Comparison of ENCODE assay signal across 8 cellular contexts in the genomic region with DNA sequence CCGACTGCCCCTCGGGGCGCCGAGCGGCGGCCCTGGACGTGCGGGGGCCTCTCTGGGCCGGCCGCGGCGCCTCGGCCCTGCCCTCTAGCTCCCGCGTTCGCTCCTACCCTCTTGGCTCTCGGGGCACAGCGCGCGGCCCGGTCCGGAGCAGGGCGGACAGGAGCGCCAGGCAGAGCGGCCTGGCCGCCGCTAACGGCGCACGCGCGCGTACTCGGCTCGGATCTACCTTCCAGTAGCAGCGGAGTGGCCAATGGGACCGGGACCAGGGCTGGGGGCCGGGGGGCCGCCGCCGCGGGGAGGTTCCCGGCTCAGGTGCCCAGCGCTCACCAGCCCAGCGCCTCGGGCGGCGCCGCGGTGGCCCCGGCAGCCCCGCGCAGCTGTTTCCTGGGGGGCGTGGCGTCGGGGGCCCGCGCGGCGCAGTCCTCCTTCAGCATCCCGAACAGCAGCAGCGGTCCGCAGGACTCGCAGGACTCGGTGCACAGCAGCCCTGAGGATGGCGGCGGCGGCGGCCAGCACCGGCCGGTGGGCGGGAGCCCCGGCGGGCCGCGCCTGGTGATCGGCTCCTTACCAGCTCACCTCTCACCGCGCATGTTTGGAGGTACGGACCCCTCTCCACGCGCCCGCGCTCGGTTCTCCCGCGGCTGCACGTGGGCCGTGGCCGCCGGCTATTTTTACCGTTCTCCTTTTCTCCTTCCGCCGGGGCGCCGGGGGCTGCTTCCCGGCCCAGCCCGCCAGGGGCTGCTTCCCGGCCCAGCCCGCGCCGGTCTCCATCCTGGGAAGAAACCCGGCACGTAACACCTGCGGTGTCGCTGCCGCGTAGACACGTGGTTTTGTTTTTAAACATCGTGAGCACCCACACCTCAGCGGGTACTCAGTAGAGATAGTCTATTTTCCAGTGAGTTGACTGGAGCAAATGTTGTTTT.
DNase-seq lines count a peak whose midpoint lies in the region; ATAC-seq and TF ChIP-seq lines count a peak whose summit lies in the region.
"Not testable (repeated sequence)": the region's sequence is repeated elsewhere in the genome, so short reads cannot be mapped to it uniquely, and the experiment has no call there.

No MANE protein-coding gene starts in this region.

- not testable (repeated sequence) for H3K36me3 ChIP-seq in OCI-LY3 (replicated peaks; ENCODE audit: low read depth, low read length)

- not testable (repeated sequence) for H3K27ac Mint-ChIP-seq in activated T-cell treated with anti-CD3 and anti-CD28 coated beads, Interleukin-2, amount 50 U/mL, for 24 hours

- H3K9me3 Mint-ChIP-seq in activated T-cell treated with anti-CD3 and anti-CD28 coated beads, Interleukin-2, amount 50 U/mL, for 24 hours: not testable (repeated sequence)

- H3K79me2 ChIP-seq in OCI-LY3 (ENCODE audit: low read length): not testable (repeated sequence)

- peak; percentile 70 for ATAC-seq in GM21529 (IDR thresholded peaks at IDR 0.05; ENCODE audit: unreplicated experiment)

- DNase-seq in DMS 273 (lab: John Stamatoyannopoulos, UW; ENCODE audit: unreplicated experiment): peak; percentile 93
- DNase-seq in HUDEP-2 (lab: John Stamatoyannopoulos, UW; ENCODE audit: unreplicated experiment in 76 of 76): peak in 63 of 76 experiments; percentile 15 to 82 (median 54)
- peak; percentile 73 for DNase-seq in activated T-cell treated with anti-CD3 and anti-CD28 coated beads, Interleukin-2, amount 50 U/mL, for 24 hours
- peak; percentile 81 to 86 for DNase-seq in erythroblast (lab: John Stamatoyannopoulos, UW)
- peak; percentile 45 for DNase-seq in midbrain (lab: John Stamatoyannopoulos, UW)
- peak; percentile 25 for DNase-seq in stimulated activated CD8-positive, alpha-beta memory T cell treated with anti-CD3 and anti-CD28 coated beads, Interleukin-4, amount 100 ng/mL, for 24 hours (ENCODE audit: low read depth)

- not testable (repeated sequence) for TF ChIP-seq CTCF in OCI-LY3 (IDR thresholded peaks at IDR 0.05; ENCODE audit: low read depth, low read length)

- not testable (repeated sequence) for H4K20me1 ChIP-seq in OCI-LY3 (ENCODE audit: insufficient read depth, low read length)

- peak overlapping the region; percentile 63 for H3K9ac ChIP-seq in OCI-LY3 (ENCODE audit: low read length)

- not testable (repeated sequence) for H3K27me3 ChIP-seq in OCI-LY3 (ENCODE audit: low read depth, low read length)

- H3K27ac ChIP-seq in OCI-LY3 (ENCODE audit: low read length): peak overlapping the region; percentile 57

- H2AFZ ChIP-seq in OCI-LY3 (ENCODE audit: low read depth, low read length): not testable (repeated sequence)

- H3K4me2 ChIP-seq in OCI-LY3 (ENCODE audit: low read length): peak overlapping the region; percentile 44

- peak; percentile 39 for TF ChIP-seq POLR2A in erythroblast (IDR thresholded peaks at IDR 0.05; ENCODE audit: low read length)

- not testable (repeated sequence) for H3K4me1 Mint-ChIP-seq in activated T-cell treated with anti-CD3 and anti-CD28 coated beads, Interleukin-2, amount 50 U/mL, for 24 hours (ENCODE audit: low read depth)

- H3K4me1 ChIP-seq in OCI-LY3 (ENCODE audit: low read length): not testable (repeated sequence)

- H3K36me3 Mint-ChIP-seq in activated T-cell treated with anti-CD3 and anti-CD28 coated beads, Interleukin-2, amount 50 U/mL, for 24 hours (ENCODE audit: low read depth): not testable (repeated sequence)

- H3K4me3 Mint-ChIP-seq in activated T-cell treated with anti-CD3 and anti-CD28 coated beads, Interleukin-2, amount 50 U/mL, for 24 hours: peak overlapping the region; percentile 67

- H3K27me3 Mint-ChIP-seq in activated T-cell treated with anti-CD3 and anti-CD28 coated beads, Interleukin-2, amount 50 U/mL, for 24 hours: peaks cover 34% of the 10 kb centered on the region

- H3K4me3 ChIP-seq in OCI-LY3 (ENCODE audit: low read length): peak overlapping the region; percentile 78

- H3K9me3 ChIP-seq in OCI-LY3 (ENCODE audit: insufficient read depth, low read length): not testable (repeated sequence)

Comparison
In these comparisons a context has a peak if more than half of its experiments do, and no peak if none do; other contexts are left out.
1. Peak in every context shown above with its lines: DNase-seq, ATAC-seq, H3K4me3 ChIP-seq and H3K27ac ChIP-seq.
2. DNase-seq: peak in every context shown above with its lines; median percentile 93 in DMS 273; 84 in erythroblast; 73 in activated T-cell treated with anti-CD3 and anti-CD28 coated beads, Interleukin-2, amount 50 U/mL, for 24 hours; 54 in HUDEP-2; 45 in midbrain; 25 in stimulated activated CD8-positive, alpha-beta memory T cell treated with anti-CD3 and anti-CD28 coated beads, Interleukin-4, amount 100 ng/mL, for 24 hours.